ENCODE assay signal across 22 cellular contexts in the genomic region with DNA sequence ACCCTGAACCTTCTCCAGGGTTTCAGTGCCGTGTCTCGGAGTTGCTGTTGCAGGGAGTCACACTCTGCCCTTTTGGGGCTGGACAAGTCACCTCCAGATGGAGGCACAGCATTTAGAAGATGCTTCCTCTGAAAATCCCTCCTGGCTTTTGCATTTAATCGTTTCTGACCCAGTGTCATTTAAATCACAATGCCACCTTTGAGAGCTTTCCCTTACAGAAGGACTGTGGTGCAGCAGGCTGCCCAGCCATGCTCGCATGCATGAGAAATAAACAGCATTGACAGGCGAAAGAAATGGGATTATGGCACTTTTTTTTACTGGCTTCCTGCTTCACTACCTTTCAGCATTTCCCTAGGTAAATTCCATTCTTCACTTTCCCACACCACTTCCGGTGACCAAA.
"Had no signal": no experiment of that assay in that cellular context is flagged by ENCODE, and none has a peak within 500 bp of the region (broad histone marks: within the 10 kb centered on the region; RNA-seq: fewer than 3 reads in every experiment).

No MANE protein-coding gene starts in this region.

- H3K36me3 ChIP-seq: breast epithelium, gastrocnemius medialis, heart right ventricle, suprapubic skin had no signal

- H3K27me3 ChIP-seq: breast epithelium, gastrocnemius medialis, heart right ventricle, suprapubic skin had no signal

- H3K4me3 ChIP-seq: breast epithelium, gastrocnemius medialis, heart right ventricle, lung, suprapubic skin had no signal

- DNase-seq: activated CD4-positive, alpha-beta T cell treated with anti-CD3 and anti-CD28 coated beads, Interleukin-2, amount 50 U/mL, for 1 hour; activated CD8-positive, alpha-beta memory T cell treated with anti-CD3 and anti-CD28 coated beads for 24 hours; activated naive CD4-positive, alpha-beta T cell; activated naive CD8-positive, alpha-beta T cell treated with anti-CD3 and anti-CD28 coated beads, Interleukin-2, amount 10 ng/mL, durations not matched to agents 7 days and 5 days; cerebellar nuclear complex; dermis blood vessel endothelial cell; effector memory CD8-positive, alpha-beta T cell; gastrocnemius medialis; posterior cingulate gyrus; stimulated activated naive CD8-positive, alpha-beta T cell treated with anti-CD3 and anti-CD28 coated beads, Interleukin-15, Interleukin-2, amounts not matched to agents 100 U/mL and 50 U/mL, for 24 hours; T-cell; T-helper 9 cell; trophoblast cell had no signal

- H3K4me1 ChIP-seq: breast epithelium, gastrocnemius medialis had no signal

- H3K36me3 Mint-ChIP-seq: activated naive CD8-positive, alpha-beta T cell treated with anti-CD3 and anti-CD28 coated beads, Interleukin-2, amount 10 ng/mL, durations not matched to agents 7 days and 5 days; mesothelial cell of epicardium; T-cell had no signal

- FAIRE-seq: islet of Langerhans, small intestine had no signal

- H3K27me3 Mint-ChIP-seq: activated naive CD8-positive, alpha-beta T cell treated with anti-CD3 and anti-CD28 coated beads, Interleukin-2, amount 10 ng/mL, durations not matched to agents 7 days and 5 days; effector memory CD8-positive, alpha-beta T cell; T-cell had no signal

- H3K27ac ChIP-seq: breast epithelium, gastrocnemius medialis, suprapubic skin had no signal

- ATAC-seq: activated CD4-positive, CD25-positive, alpha-beta regulatory T cell treated with anti-CD3 and anti-CD28 coated beads, Interleukin-2, amount 50 U/mL, for 24 hours; effector memory CD8-positive, alpha-beta T cell; gastrocnemius medialis; stimulated activated naive CD8-positive, alpha-beta T cell treated with anti-CD3 and anti-CD28 coated beads, Interleukin-15, Interleukin-2, amounts not matched to agents 100 U/mL and 50 U/mL, for 24 hours; T-cell had no signal

- H3K27ac Mint-ChIP-seq: activated naive CD8-positive, alpha-beta T cell treated with anti-CD3 and anti-CD28 coated beads, Interleukin-2, amount 10 ng/mL, durations not matched to agents 7 days and 5 days; activated T-helper 1 cell treated with anti-CD3 and anti-CD28 coated beads, Interleukin-12 subunit alpha, Interleukin-12 subunit beta, Interleukin-2, Interleukin-4 antibody, amounts not matched to agents 30 ng/mL and 10 ng/mL and 1 ng/mL, durations not matched to agents 14 hours and 24 hours and 36 hours; effector memory CD8-positive, alpha-beta T cell; T-cell had no signal

- H3K4me3 Mint-ChIP-seq: activated naive CD8-positive, alpha-beta T cell treated with anti-CD3 and anti-CD28 coated beads, Interleukin-2, amount 10 ng/mL, durations not matched to agents 7 days and 5 days; activated T-helper 1 cell treated with anti-CD3 and anti-CD28 coated beads, Interleukin-12 subunit alpha, Interleukin-12 subunit beta, Interleukin-2, Interleukin-4 antibody, amounts not matched to agents 30 ng/mL and 10 ng/mL and 1 ng/mL, durations not matched to agents 14 hours and 24 hours and 36 hours; effector memory CD8-positive, alpha-beta T cell; mesothelial cell of epicardium; T-cell had no signal

- H3K9me3 ChIP-seq: breast epithelium, gastrocnemius medialis, heart right ventricle, suprapubic skin had no signal

- H3K9me3 Mint-ChIP-seq: effector memory CD8-positive, alpha-beta T cell; mesothelial cell of epicardium; T-cell had no signal
